In the genomic region with DNA sequence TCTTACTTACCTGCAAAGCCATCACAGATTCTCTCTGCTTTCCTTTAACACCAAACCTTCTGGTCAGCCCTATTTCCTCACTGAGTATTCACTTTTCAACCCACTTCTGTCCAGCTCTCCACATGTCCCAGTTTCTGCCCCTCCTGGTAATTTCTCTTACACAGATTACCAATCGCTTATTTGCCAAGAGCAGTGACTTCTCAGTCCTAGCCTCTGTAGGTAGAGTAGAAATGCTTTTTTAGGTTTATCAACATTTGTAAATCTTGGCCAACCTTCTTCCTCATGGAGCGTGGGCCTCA, we compare ENCODE assay signal across 15 cellular contexts. TPM values are rescaled to one million over a fixed set of nuclear protein-coding genes. Genes with fewer than 3 reads are reported as not detected.
DNase-seq lines count a peak whose midpoint lies in the region; ATAC-seq and TF ChIP-seq lines count a peak whose summit lies in the region.
"Had no signal": no experiment of that assay in that cellular context is flagged by ENCODE, and none has a peak within 500 bp of the region (broad histone marks: within the 10 kb centered on the region; RNA-seq: fewer than 3 reads in every experiment).

No MANE protein-coding gene starts in this region.

- H3K27me3 Mint-ChIP-seq in T-helper 1 cell treated with Interleukin-12 subunit alpha and Interleukin-12 subunit beta and Interleukin-4 antibody, amounts not matched to agents 30 μg/mL and 1 μg/mL, for 36 hours (ENCODE audit: low read depth): no peaks in the 10 kb centered on the region
- no peaks in the 10 kb centered on the region for H3K27me3 Mint-ChIP-seq in activated naive CD8-positive, alpha-beta T cell treated with anti-CD3 and anti-CD28 coated beads for 36 hours
- no peaks in the 10 kb centered on the region for H3K27me3 Mint-ChIP-seq in neural crest cell (ENCODE audit: low read depth)

- H3K4me1 ChIP-seq in stomach: no peaks in the 10 kb centered on the region
- H3K4me1 ChIP-seq: tibial artery had no signal

- H3K27me3 ChIP-seq in stomach: no peaks in the 10 kb centered on the region
- H3K27me3 ChIP-seq: esophagus squamous epithelium, tibial artery had no signal

- no peak for TF ChIP-seq POLR2A in stomach (IDR thresholded peaks at IDR 0.05)

- peak; percentile 36 for TF ChIP-seq CTCF in neural crest cell (conservative IDR thresholded peaks at IDR 0.05)
- TF ChIP-seq CTCF in stomach (IDR thresholded peaks at IDR 0.05): no peak

- 68 to 83% (median 76%) methylated on average over 2 of the region's 2 CpGs for WGBS in stomach, 5 donors

- no peak for DNase-seq in T-helper 1 cell
- no peak for DNase-seq in activated naive CD8-positive, alpha-beta T cell treated with anti-CD3 and anti-CD28 coated beads for 36 hours
- no peak for DNase-seq in neural crest cell (ENCODE audit: low read depth, low spot score)
- DNase-seq in stimulated activated CD4-positive, alpha-beta T cell treated with anti-CD3 and anti-CD28 coated beads, Interleukin-1b, Interleukin-23, amount 100 ng/mL, for 48 hours: no peak
- DNase-seq in stomach: no peak
- DNase-seq: 8988T, aorta, esophagus squamous epithelium, psoas muscle, tibial artery had no signal

- peak overlapping the region; percentile 62 for H3K27ac Mint-ChIP-seq in T-helper 1 cell treated with Interleukin-12 subunit alpha and Interleukin-12 subunit beta and Interleukin-4 antibody, amounts not matched to agents 30 μg/mL and 1 μg/mL, for 36 hours
- H3K27ac Mint-ChIP-seq in activated naive CD8-positive, alpha-beta T cell treated with anti-CD3 and anti-CD28 coated beads for 36 hours: peak overlapping the region; percentile 27
- no peak overlapping the region for H3K27ac Mint-ChIP-seq in neural crest cell (ENCODE audit: unreplicated experiment)

- intact Hi-C loops in stomach (cut with DNase I; ENCODE audit: low total_unique reads): no loop called here

- no peaks in the 10 kb centered on the region for H3K9me3 Mint-ChIP-seq in T-helper 1 cell treated with Interleukin-12 subunit alpha and Interleukin-12 subunit beta and Interleukin-4 antibody, amounts not matched to agents 30 μg/mL and 1 μg/mL, for 36 hours
- no peaks in the 10 kb centered on the region for H3K9me3 Mint-ChIP-seq in activated naive CD8-positive, alpha-beta T cell treated with anti-CD3 and anti-CD28 coated beads for 36 hours
- H3K9me3 Mint-ChIP-seq in neural crest cell: no peaks in the 10 kb centered on the region

- H3K27ac ChIP-seq in stomach: no peak overlapping the region
- H3K27ac ChIP-seq: coronary artery, esophagus squamous epithelium, psoas muscle, tibial artery had no signal

- H3K4me3 ChIP-seq in stomach: no peak overlapping the region
- H3K4me3 ChIP-seq: coronary artery, esophagus squamous epithelium, mucosa of descending colon, psoas muscle, tibial artery had no signal

- H3K4me3 Mint-ChIP-seq in T-helper 1 cell treated with Interleukin-12 subunit alpha and Interleukin-12 subunit beta and Interleukin-4 antibody, amounts not matched to agents 30 μg/mL and 1 μg/mL, for 36 hours: no peak overlapping the region
- H3K4me3 Mint-ChIP-seq in activated naive CD8-positive, alpha-beta T cell treated with anti-CD3 and anti-CD28 coated beads for 36 hours: no peak overlapping the region
- no peak overlapping the region for H3K4me3 Mint-ChIP-seq in neural crest cell

- TF ChIP-seq EP300 in stomach (IDR thresholded peaks at IDR 0.05): no peak

- no peaks in the 10 kb centered on the region for H3K9me3 ChIP-seq in stomach
- H3K9me3 ChIP-seq: esophagus squamous epithelium, mucosa of descending colon, psoas muscle, tibial artery had no signal

- H3K4me1 Mint-ChIP-seq in T-helper 1 cell treated with Interleukin-12 subunit alpha and Interleukin-12 subunit beta and Interleukin-4 antibody, amounts not matched to agents 30 μg/mL and 1 μg/mL, for 36 hours (ENCODE audit: low read depth): peaks cover 65% of the 10 kb centered on the region
- peaks cover 74% of the 10 kb centered on the region for H3K4me1 Mint-ChIP-seq in activated naive CD8-positive, alpha-beta T cell treated with anti-CD3 and anti-CD28 coated beads for 36 hours
- peaks cover 6% of the 10 kb centered on the region for H3K4me1 Mint-ChIP-seq in neural crest cell

- H3K36me3 Mint-ChIP-seq in T-helper 1 cell treated with Interleukin-12 subunit alpha and Interleukin-12 subunit beta and Interleukin-4 antibody, amounts not matched to agents 30 μg/mL and 1 μg/mL, for 36 hours (ENCODE audit: low read depth): peaks cover 15% of the 10 kb centered on the region
- peaks cover 28% of the 10 kb centered on the region for H3K36me3 Mint-ChIP-seq in activated naive CD8-positive, alpha-beta T cell treated with anti-CD3 and anti-CD28 coated beads for 36 hours
- no peaks in the 10 kb centered on the region for H3K36me3 Mint-ChIP-seq in neural crest cell (ENCODE audit: low read depth)

- H3K36me3 ChIP-seq in stomach: no peaks in the 10 kb centered on the region
- H3K36me3 ChIP-seq: esophagus squamous epithelium, tibial artery had no signal

- ATAC-seq in HG03432 (IDR thresholded peaks at IDR 0.05; ENCODE audit: unreplicated experiment) (peak; percentile 13), HG03354 (IDR thresholded peaks at IDR 0.05; ENCODE audit: poor library complexity, severe bottlenecking, unreplicated experiment) (no peak)

RNA-seq across cellular contexts. Expression of a gene that starts 33.6 kb away (rescaled TPM):
- 10 to 100 TPM; 31.7 to 32.3 TPM for total RNA-seq in activated naive CD8-positive, alpha-beta T cell treated with anti-CD3 and anti-CD28 coated beads for 36 hours
- total RNA-seq in neural crest cell (4.5 and 4.6 TPM in 2 replicates), stomach (10 to 100 TPM in 2 of 5 donors, 1 to 10 TPM in 1, under 1 TPM in 2; 0.45 to 14.8 (median 4.5) TPM)
- 1 to 10 TPM in 2 of 3 donors, under 1 TPM in 1; 1.00 to 1.5 (median 1.2) TPM for polyA plus RNA-seq in stomach
